9 cellular contexts compared by ENCODE assay signal in the genomic region with DNA sequence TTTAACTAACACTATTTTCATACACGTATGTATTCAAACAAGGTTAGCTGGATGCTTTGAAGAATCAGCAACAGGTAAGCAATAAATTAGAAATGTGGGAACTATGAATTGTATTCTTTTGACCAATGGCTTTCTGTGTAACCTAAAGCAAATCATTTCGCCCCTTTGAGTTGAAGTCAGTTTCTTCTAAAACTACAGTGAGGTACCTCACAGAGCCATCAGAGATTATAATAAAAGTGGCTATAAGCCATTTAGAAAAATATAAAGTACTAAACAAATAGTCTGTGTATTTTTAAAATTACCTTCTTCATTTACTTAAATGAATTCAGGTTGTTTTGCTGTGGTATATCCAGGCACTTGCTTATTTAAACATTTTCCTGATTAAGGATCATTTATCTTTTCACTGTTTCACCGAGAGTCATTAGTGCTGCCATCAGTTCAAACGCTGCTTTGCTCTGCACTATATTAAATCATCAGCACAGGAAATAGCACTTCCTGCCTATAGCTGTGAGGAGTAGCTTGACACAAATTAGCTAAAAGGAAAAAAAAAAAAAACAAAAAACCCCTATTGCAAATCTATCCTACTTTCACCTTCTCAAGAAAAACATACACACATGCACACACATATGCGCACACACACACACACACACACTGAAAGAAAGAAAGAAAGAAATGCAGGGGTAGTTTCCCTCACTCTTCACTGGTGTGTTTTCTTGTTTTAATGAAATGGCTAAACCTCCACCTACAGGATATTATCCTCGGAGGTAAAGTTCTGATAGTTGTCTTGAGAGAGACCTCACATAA. TPM values are rescaled to one million over a fixed set of nuclear protein-coding genes. Genes with fewer than 3 reads are reported as not detected.
DNase-seq lines count a peak whose midpoint lies in the region; ATAC-seq and TF ChIP-seq lines count a peak whose summit lies in the region.
"Had no signal": no experiment of that assay in that cellular context is flagged by ENCODE, and none has a peak within 500 bp of the region (broad histone marks: within the 10 kb centered on the region; RNA-seq: fewer than 3 reads in every experiment).

No MANE protein-coding gene starts in this region.

- H3K4me1 Mint-ChIP-seq in naive thymus-derived CD8-positive, alpha-beta T cell: peaks cover 6 to 49% (median 33%) of the 10 kb centered on the region in 4 donors

- TF ChIP-seq CTCF in SU-DHL-6 (IDR thresholded peaks at IDR 0.05; ENCODE audit: insufficient read depth, low read length, poor library complexity, severe bottlenecking) (no peak), WERI-Rb-1 (IDR thresholded peaks at IDR 0.05; ENCODE audit: low read depth, low read length) (no peak)

- no peaks in the 10 kb centered on the region for H3K27me3 Mint-ChIP-seq in naive thymus-derived CD8-positive, alpha-beta T cell

- H3K9me3 ChIP-seq in SU-DHL-6 (ENCODE audit: insufficient read depth, low read length): no peaks in the 10 kb centered on the region
- no peaks in the 10 kb centered on the region for H3K9me3 ChIP-seq in WERI-Rb-1 (ENCODE audit: severe bottlenecking)

- no peaks in the 10 kb centered on the region for H3K36me3 Mint-ChIP-seq in naive thymus-derived CD8-positive, alpha-beta T cell

- no peaks in the 10 kb centered on the region for H3K9me2 ChIP-seq in SU-DHL-6 (replicated peaks; ENCODE audit: insufficient read depth, low read length)

- peak overlapping the region; percentile 63 to 82 (median 71) for H3K4me3 Mint-ChIP-seq in naive thymus-derived CD8-positive, alpha-beta T cell

- H3F3A ChIP-seq in SU-DHL-6 (ENCODE audit: insufficient read depth): peaks cover 4% of the 10 kb centered on the region; the same call in 1 of the 2 replicates

- H3K4me3 ChIP-seq in SU-DHL-6 (ENCODE audit: insufficient read depth, low read length, poor library complexity, severe bottlenecking) (peak overlapping the region; percentile 47), WERI-Rb-1 (ENCODE audit: low read depth, low read length) (no peak overlapping the region)

- peak overlapping the region; percentile 57 for H3K9ac ChIP-seq in SU-DHL-6 (ENCODE audit: low read length)

- ATAC-seq in HG02943 (IDR thresholded peaks at IDR 0.05; ENCODE audit: low read depth, unreplicated experiment) (peak; percentile 84), HG03457 (IDR thresholded peaks at IDR 0.05; ENCODE audit: unreplicated experiment) (no peak)
- peak; percentile 97 to 98 for ATAC-seq in naive thymus-derived CD8-positive, alpha-beta T cell

- no peaks in the 10 kb centered on the region for H3K79me2 ChIP-seq in SU-DHL-6 (ENCODE audit: insufficient read depth, low read length)

- no peaks in the 10 kb centered on the region for H3K36me3 ChIP-seq in SU-DHL-6 (ENCODE audit: low read length)
- H3K36me3 ChIP-seq in WERI-Rb-1: no peaks in the 10 kb centered on the region

- peak overlapping the region; percentile 41 to 96 (median 92) for H3K27ac Mint-ChIP-seq in naive thymus-derived CD8-positive, alpha-beta T cell

- H3K27me3 ChIP-seq in SU-DHL-6 (ENCODE audit: low read length): no peaks in the 10 kb centered on the region
- H3K27me3 ChIP-seq in WERI-Rb-1 (ENCODE audit: insufficient read depth, low read depth, severe bottlenecking): no peaks in the 10 kb centered on the region

- no peaks in the 10 kb centered on the region for H3K9me3 Mint-ChIP-seq in naive thymus-derived CD8-positive, alpha-beta T cell

- peak overlapping the region; percentile 98 for H3K4me2 ChIP-seq in SU-DHL-6 (ENCODE audit: low read depth, low read length, poor library complexity, severe bottlenecking)

- no peaks in the 10 kb centered on the region for H4K20me1 ChIP-seq in SU-DHL-6 (ENCODE audit: low read depth, low read length)

- H2AFZ ChIP-seq in SU-DHL-6 (ENCODE audit: low read depth, low read length, severe bottlenecking): peak overlapping the region; percentile 95

- DNase-seq in activated gamma-delta T cell treated with Interleukin-2 at 50 U/mL for 16 hours: peak; percentile 27
- DNase-seq in activated gamma-delta T cell (lab: John Stamatoyannopoulos, UW): no peak
- peak in 9 of 10 donors; percentile 19 to 80 (median 31) for DNase-seq in naive thymus-derived CD8-positive, alpha-beta T cell
- no peak for DNase-seq in ecto neural progenitor cell (ENCODE audit: low spot score)
- no peak for DNase-seq in WERI-Rb-1
- DNase-seq: left cardiac atrium had no signal

- POLR2A ChIA-PET in naive thymus-derived CD8-positive, alpha-beta T cell (lab: Charles Lee): interaction anchor here (0.6 to 2.9 kb wide), 12 partner anchors 10 to 378 kb away, joined by 3 to 37 read pairs (median 4); a partner anchor contains a TSS

- peak overlapping the region; percentile 81 for H3K27ac ChIP-seq in SU-DHL-6 (ENCODE audit: low read depth, low read length)
- H3K27ac ChIP-seq in WERI-Rb-1: no peak overlapping the region

RNA-seq across cellular contexts. Expression of a gene that starts 39.8 kb away (rescaled TPM):
- under 1 TPM in 1 of 2 experiments, not detected in 1; 0.68 TPM for total RNA-seq in naive thymus-derived CD8-positive, alpha-beta T cell
- polyA plus RNA-seq in naive thymus-derived CD8-positive, alpha-beta T cell: not detected

Comparison
In these comparisons a context has a peak if more than half of its experiments do, and no peak if none do; other contexts are left out.
1. DNase-seq: peak in activated gamma-delta T cell treated with Interleukin-2 at 50 U/mL for 16 hours (single experiment) and naive thymus-derived CD8-positive, alpha-beta T cell (9 of 10); none in activated gamma-delta T cell (single experiment), ecto neural progenitor cell (single experiment) and WERI-Rb-1 (single experiment).